19 cellular contexts compared by ENCODE assay signal in genomic region chr7:107181172-107181571, GRCh38. TPM values are rescaled to one million over a fixed set of nuclear protein-coding genes. Genes with fewer than 3 reads are reported as not detected.
A peak's percentile ranks its signal among the peaks of the same experiment; 100 is the strongest.
DNase-seq lines count a peak whose midpoint lies in the region; ATAC-seq and TF ChIP-seq lines count a peak whose summit lies in the region.
"Had no signal": no experiment of that assay in that cellular context is flagged by ENCODE, and none has a peak within 500 bp of the region (broad histone marks: within the 10 kb centered on the region; RNA-seq: fewer than 3 reads in every experiment).

No MANE protein-coding gene starts in this region.

- H3K9me3 ChIP-seq in HCT116 (ENCODE audit: control insufficient read depth in 1 of 2, insufficient read depth in 1 of 2, low read depth in 1 of 2, low read length in 2 of 2), result no peaks in the 10 kb centered on the region
- no peaks in the 10 kb centered on the region for H3K9me3 ChIP-seq in effector memory CD4-positive, alpha-beta T cell (ENCODE audit: control insufficient read depth, low read length)
- H3K9me3 ChIP-seq: BLaER1, left lung, Peyer's patch, sigmoid colon, upper lobe of right lung had no signal

- no peak overlapping the region for H3K9ac ChIP-seq in HCT116 (ENCODE audit: low read length)
- H3K9ac ChIP-seq: BLaER1 had no signal

- H3K4me1 Mint-ChIP-seq in activated T-cell treated with anti-CD3 and anti-CD28 coated beads, Interleukin-2, amount 50 U/mL, for 72 hours (ENCODE audit: low read depth), result peaks cover 40% of the 10 kb centered on the region
- peaks cover 30% of the 10 kb centered on the region for H3K4me1 Mint-ChIP-seq in stimulated activated memory B cell treated with anti-CD40 and anti-IgM and Interleukin-4, amounts not matched to agents 10 μg/mL and 1 μg/mL and 100 μg/mL, for 72 hours
- H3K4me1 Mint-ChIP-seq: neural crest cell had no signal

- ATAC-seq in activated T-cell treated with anti-CD3 and anti-CD28 coated beads, Interleukin-2, amount 50 U/mL, for 72 hours (replicated peaks in 1 of 2), result no peak
- ATAC-seq in HCT116 (no peak), GM19467 (IDR thresholded peaks at IDR 0.05; ENCODE audit: unreplicated experiment) (no peak), GM21526 (IDR thresholded peaks at IDR 0.05; ENCODE audit: low FRiP score, unreplicated experiment) (no peak)
- no peak for ATAC-seq in stimulated activated memory B cell treated with anti-CD40 and anti-IgM and Interleukin-4, amounts not matched to agents 10 μg/mL and 1 μg/mL and 100 μg/mL, for 72 hours

- H3K27ac Mint-ChIP-seq in activated T-cell treated with anti-CD3 and anti-CD28 coated beads, Interleukin-2, amount 50 U/mL, for 72 hours, result peak overlapping the region; percentile 95
- peak overlapping the region; percentile 71 for H3K27ac Mint-ChIP-seq in stimulated activated memory B cell treated with anti-CD40 and anti-IgM and Interleukin-4, amounts not matched to agents 10 μg/mL and 1 μg/mL and 100 μg/mL, for 72 hours

- peak overlapping the region; percentile 81; the same call in 1 of the 2 replicates for H3K27ac ChIP-seq in HCT116 (ENCODE audit: low read depth, low read length)
- peak overlapping the region; percentile 42 for H3K27ac ChIP-seq in effector memory CD4-positive, alpha-beta T cell (ENCODE audit: insufficient read depth, low read length, poor library complexity, severe bottlenecking)
- H3K27ac ChIP-seq: BLaER1, upper lobe of right lung had no signal

- DNase-seq in activated T-cell treated with anti-CD3 and anti-CD28 coated beads, Interleukin-2, amount 50 U/mL, for 72 hours, result no peak
- no peak for DNase-seq in activated T-cell treated with anti-CD3 and anti-CD28 coated beads, Interleukin-2, amount 50 U/mL, for 1 hour
- DNase-seq in HCT116 (ENCODE audit: low read depth, low spot score), result no peak
- no peak for DNase-seq in effector memory CD4-positive, alpha-beta T cell
- no peak for DNase-seq in T-helper 1 cell
- DNase-seq: Calu3, cortex of kidney, H7, left lung, NCI-H526, Peyer's patch, sigmoid colon, upper lobe of right lung had no signal

- POLR2A ChIA-PET in HCT116 (lab: Charles Lee), result interaction anchor here (1.8 kb wide), 1 partner anchor 12 kb away, joined by 11 read pairs; the partner anchor contains the start of gene HBP1

- no TSS peak for BruUV-seq in HCT116 (replicated peaks; lab: Mats Ljungman, UMichigan)

- peaks cover 19% of the 10 kb centered on the region for H3K79me2 ChIP-seq in HCT116 (ENCODE audit: insufficient read depth, low read length)

- H2AFZ ChIP-seq in HCT116 (ENCODE audit: low read depth, low read length, poor library complexity, severe bottlenecking), result no peak overlapping the region

- CTCF ChIA-PET in HCT116 (lab: Charles Lee), result interaction anchor here (0.9 to 1.4 kb wide), 4 partner anchors 13 to 320 kb away, joined by 3 to 6 read pairs (median 4); no protein-coding TSS in a partner anchor

- no peak for TF ChIP-seq CTCF in HCT116 (IDR thresholded peaks at IDR 0.05 in 2 of 3, conservative IDR thresholded peaks at IDR 0.05 in 1 of 3; ENCODE audit: borderline replicate concordance in 1 of 3, insufficient read depth in 1 of 3, low read depth in 2 of 3, low read length in 2 of 3)

- H3K4me1 ChIP-seq in HCT116 (ENCODE audit: control insufficient read depth in 1 of 2, insufficient read depth in 2 of 2, low read length in 2 of 2), result peaks cover 28 to 30% of the 10 kb centered on the region in 2 experiments
- H3K4me1 ChIP-seq in effector memory CD4-positive, alpha-beta T cell (ENCODE audit: control insufficient read depth, insufficient read depth, low read length, poor library complexity, severe bottlenecking), result peaks cover 2% of the 10 kb centered on the region
- H3K4me1 ChIP-seq: BLaER1 had no signal

- no peaks in the 10 kb centered on the region for H3K9me3 Mint-ChIP-seq in activated T-cell treated with anti-CD3 and anti-CD28 coated beads, Interleukin-2, amount 50 U/mL, for 72 hours
- H3K9me3 Mint-ChIP-seq in stimulated activated memory B cell treated with anti-CD40 and anti-IgM and Interleukin-4, amounts not matched to agents 10 μg/mL and 1 μg/mL and 100 μg/mL, for 72 hours, result no peaks in the 10 kb centered on the region
- H3K9me3 Mint-ChIP-seq: neural crest cell had no signal

- no peaks in the 10 kb centered on the region for H3K27me3 Mint-ChIP-seq in activated T-cell treated with anti-CD3 and anti-CD28 coated beads, Interleukin-2, amount 50 U/mL, for 72 hours (ENCODE audit: low read depth)
- no peaks in the 10 kb centered on the region for H3K27me3 Mint-ChIP-seq in stimulated activated memory B cell treated with anti-CD40 and anti-IgM and Interleukin-4, amounts not matched to agents 10 μg/mL and 1 μg/mL and 100 μg/mL, for 72 hours

- intact Hi-C loops in HCT116 (cut with micrococcal nuclease), result no loop called here

- RAD21 ChIA-PET in HCT116 (lab: Charles Lee; ENCODE audit: low non-redundant PET in 1 of 2, low total read pairs in 2 of 2, uncharacterized antibody in 2 of 2, unreplicated experiment in 2 of 2), result no interaction called here

- H4K20me1 ChIP-seq in HCT116 (ENCODE audit: insufficient read depth), result no peaks in the 10 kb centered on the region

- TF ChIP-seq RAD21 in HCT116 (IDR thresholded peaks at IDR 0.05; ENCODE audit: low read depth), result no peak

- no peaks in the 10 kb centered on the region for H3K9me2 ChIP-seq in HCT116 (ENCODE audit: insufficient read depth)

- H3K4me3 ChIP-seq in HCT116 (replicated peaks in 1 of 2; ENCODE audit: low read depth in 1 of 2, low read length in 2 of 2), result no peak overlapping the region
- H3K4me3 ChIP-seq in effector memory CD4-positive, alpha-beta T cell (ENCODE audit: insufficient read depth, low read depth, low read length, poor library complexity, severe bottlenecking), result no peak overlapping the region
- H3K4me3 ChIP-seq: BLaER1, cardiac muscle cell, left lung, Peyer's patch, sigmoid colon, upper lobe of right lung had no signal

- no peaks in the 10 kb centered on the region for H3K27me3 ChIP-seq in HCT116 (ENCODE audit: insufficient read depth, low read length)
- no peaks in the 10 kb centered on the region for H3K27me3 ChIP-seq in effector memory CD4-positive, alpha-beta T cell (replicated peaks; ENCODE audit: control insufficient read depth, insufficient read depth, low read length, poor library complexity, severe bottlenecking)
- H3K27me3 ChIP-seq: BLaER1, cardiac muscle cell, left lung, Peyer's patch, sigmoid colon, upper lobe of right lung had no signal

- peak overlapping the region in 1 of 2 donors; percentile 70 for H3K4me3 Mint-ChIP-seq in activated T-cell treated with anti-CD3 and anti-CD28 coated beads, Interleukin-2, amount 50 U/mL, for 72 hours
- no peak overlapping the region for H3K4me3 Mint-ChIP-seq in stimulated activated memory B cell treated with anti-CD40 and anti-IgM and Interleukin-4, amounts not matched to agents 10 μg/mL and 1 μg/mL and 100 μg/mL, for 72 hours
- H3K4me3 Mint-ChIP-seq: neural crest cell had no signal

- H3K36me3 ChIP-seq in HCT116 (ENCODE audit: control insufficient read depth in 1 of 2, insufficient read depth in 2 of 2, low read length in 2 of 2), result peaks cover 0 to 25% of the 10 kb centered on the region in 2 experiments; a peak in 2 of 4 replicates
- H3K36me3 ChIP-seq in effector memory CD4-positive, alpha-beta T cell (ENCODE audit: control insufficient read depth, insufficient read depth, low read length), result peaks cover 63% of the 10 kb centered on the region

- peaks cover 17 to 24% of the 10 kb centered on the region in 2 donors for H3K36me3 Mint-ChIP-seq in activated T-cell treated with anti-CD3 and anti-CD28 coated beads, Interleukin-2, amount 50 U/mL, for 72 hours (ENCODE audit: insufficient read depth in 2 of 2)
- peaks cover 41% of the 10 kb centered on the region for H3K36me3 Mint-ChIP-seq in stimulated activated memory B cell treated with anti-CD40 and anti-IgM and Interleukin-4, amounts not matched to agents 10 μg/mL and 1 μg/mL and 100 μg/mL, for 72 hours

- no peak overlapping the region for H3K4me2 ChIP-seq in HCT116 (ENCODE audit: low read length)
- H3K4me2 ChIP-seq: BLaER1 had no signal

- no peak for TF ChIP-seq POLR2A in HCT116 (IDR thresholded peaks at IDR 0.05; ENCODE audit: borderline replicate concordance, extremely low read depth, insufficient read depth, insufficient read length)

TF ChIP-seq in HCT116, 20 proteins besides CTCF, POLR2A, EP300 and RAD21 (continues in another document):
- TF ChIP-seq SIN3A (IDR thresholded peaks at IDR 0.05; ENCODE audit: low read depth), result no peak
- no peak for TF ChIP-seq MAX (IDR thresholded peaks at IDR 0.05)
- TF ChIP-seq ZBTB33 (IDR thresholded peaks at IDR 0.05; ENCODE audit: extremely low read depth, insufficient replicate concordance, low read length), result no peak

RNA-seq across cellular contexts. Expression of gene HBP1, which starts 12.4 kb away (rescaled TPM):
- 10 to 100 TPM; 41.1 to 58.0 TPM for total RNA-seq in activated T-cell treated with anti-CD3 and anti-CD28 coated beads, Interleukin-2, amount 50 U/mL, for 72 hours
- 24.3 TPM for total RNA-seq in HCT116 (2021; ENCODE audit: unreplicated experiment)
- 20.0 and 21.8 TPM in 2 replicates for polyA plus RNA-seq in HCT116 (2012)
